Comparison of ENCODE assay signal across 8 cellular contexts in genomic region chr16:30950516-30951073, GRCh38.
DNase-seq lines count a peak whose midpoint lies in the region; ATAC-seq and TF ChIP-seq lines count a peak whose summit lies in the region.

No MANE protein-coding gene starts in this region.

- no peak for ATAC-seq in stimulated activated naive CD8-positive, alpha-beta T cell treated with anti-CD3 and anti-CD28 coated beads, Interleukin-15, Interleukin-2, amounts not matched to agents 100 U/mL and 50 U/mL, for 24 hours

- peaks cover 16% of the 10 kb centered on the region for H3K4me1 Mint-ChIP-seq in stimulated activated naive CD8-positive, alpha-beta T cell treated with anti-CD3 and anti-CD28 coated beads, Interleukin-15, Interleukin-2, amounts not matched to agents 100 ng/mL and 50 ng/mL, for 24 hours (ENCODE audit: low read depth)

- no peaks in the 10 kb centered on the region for H3K27me3 Mint-ChIP-seq in stimulated activated naive CD8-positive, alpha-beta T cell treated with anti-CD3 and anti-CD28 coated beads, Interleukin-15, Interleukin-2, amounts not matched to agents 100 ng/mL and 50 ng/mL, for 24 hours

- no peak overlapping the region for H3K9ac ChIP-seq in muscle layer of colon (ENCODE audit: low read length)

- H3K27ac Mint-ChIP-seq in stimulated activated naive CD8-positive, alpha-beta T cell treated with anti-CD3 and anti-CD28 coated beads, Interleukin-15, Interleukin-2, amounts not matched to agents 100 ng/mL and 50 ng/mL, for 24 hours, result peak overlapping the region; percentile 81

- H3K4me3 Mint-ChIP-seq in stimulated activated naive CD8-positive, alpha-beta T cell treated with anti-CD3 and anti-CD28 coated beads, Interleukin-15, Interleukin-2, amounts not matched to agents 100 ng/mL and 50 ng/mL, for 24 hours, result peak overlapping the region; percentile 86

- TF ChIP-seq CTCF in cardiac fibroblast (IDR thresholded peaks at IDR 0.05; ENCODE audit: low read depth, low read length), result no peak

- no peaks in the 10 kb centered on the region for H3K36me3 ChIP-seq in muscle layer of colon (ENCODE audit: insufficient read depth, low read length)

- peak overlapping the region; percentile 94 for H3K27ac ChIP-seq in muscle layer of colon (ENCODE audit: low read depth, low read length)

- no peaks in the 10 kb centered on the region for H3K36me3 Mint-ChIP-seq in stimulated activated naive CD8-positive, alpha-beta T cell treated with anti-CD3 and anti-CD28 coated beads, Interleukin-15, Interleukin-2, amounts not matched to agents 100 ng/mL and 50 ng/mL, for 24 hours (ENCODE audit: low read depth)

- H3K9me3 ChIP-seq in muscle layer of colon (ENCODE audit: low read length), result no peaks in the 10 kb centered on the region

- peaks cover 31% of the 10 kb centered on the region for H3K4me1 ChIP-seq in muscle layer of colon (ENCODE audit: insufficient read depth, low read length)

- H3K27me3 ChIP-seq in muscle layer of colon (ENCODE audit: control insufficient read depth in 1 of 2, insufficient read depth in 2 of 2, low read length in 2 of 2), result no peaks in the 10 kb centered on the region

- H3K9me3 Mint-ChIP-seq in stimulated activated naive CD8-positive, alpha-beta T cell treated with anti-CD3 and anti-CD28 coated beads, Interleukin-15, Interleukin-2, amounts not matched to agents 100 ng/mL and 50 ng/mL, for 24 hours, result no peaks in the 10 kb centered on the region

- H3K4me3 ChIP-seq in cardiac fibroblast (replicated peaks in 1 of 2; ENCODE audit: low read depth in 2 of 2, low read length in 2 of 2), result peak overlapping the region; percentile 83 to 86
- H3K4me3 ChIP-seq in muscle layer of colon (ENCODE audit: low read depth in 1 of 2, low read length in 2 of 2), result no peak overlapping the region

- no peak for DNase-seq in stimulated activated naive CD8-positive, alpha-beta T cell treated with anti-CD3 and anti-CD28 coated beads, Interleukin-15, Interleukin-2, amounts not matched to agents 100 U/mL and 50 U/mL, for 24 hours
- DNase-seq in cardiac fibroblast (ENCODE audit: low read depth in 2 of 2) (no peak), NOMO-1 (lab: John Stamatoyannopoulos, UW; ENCODE audit: unreplicated experiment in 2 of 2) (no peak), globus pallidus (ENCODE audit: low spot score) (no peak), MV-4-11 (lab: John Stamatoyannopoulos, UW) (no peak)
- no peak for DNase-seq in stimulated activated CD4-positive, alpha-beta T cell treated with anti-CD3 and anti-CD28 coated beads, Interleukin-1b, Interleukin-23, amount 100 ng/mL, for 48 hours

Comparison
In these comparisons a context has a peak if more than half of its experiments do, and no peak if none do; other contexts are left out.
1. H3K4me3 ChIP-seq: peak in cardiac fibroblast (2 of 2); none in muscle layer of colon (0 of 2).